23 cellular contexts compared by ENCODE assay signal in the genomic region with DNA sequence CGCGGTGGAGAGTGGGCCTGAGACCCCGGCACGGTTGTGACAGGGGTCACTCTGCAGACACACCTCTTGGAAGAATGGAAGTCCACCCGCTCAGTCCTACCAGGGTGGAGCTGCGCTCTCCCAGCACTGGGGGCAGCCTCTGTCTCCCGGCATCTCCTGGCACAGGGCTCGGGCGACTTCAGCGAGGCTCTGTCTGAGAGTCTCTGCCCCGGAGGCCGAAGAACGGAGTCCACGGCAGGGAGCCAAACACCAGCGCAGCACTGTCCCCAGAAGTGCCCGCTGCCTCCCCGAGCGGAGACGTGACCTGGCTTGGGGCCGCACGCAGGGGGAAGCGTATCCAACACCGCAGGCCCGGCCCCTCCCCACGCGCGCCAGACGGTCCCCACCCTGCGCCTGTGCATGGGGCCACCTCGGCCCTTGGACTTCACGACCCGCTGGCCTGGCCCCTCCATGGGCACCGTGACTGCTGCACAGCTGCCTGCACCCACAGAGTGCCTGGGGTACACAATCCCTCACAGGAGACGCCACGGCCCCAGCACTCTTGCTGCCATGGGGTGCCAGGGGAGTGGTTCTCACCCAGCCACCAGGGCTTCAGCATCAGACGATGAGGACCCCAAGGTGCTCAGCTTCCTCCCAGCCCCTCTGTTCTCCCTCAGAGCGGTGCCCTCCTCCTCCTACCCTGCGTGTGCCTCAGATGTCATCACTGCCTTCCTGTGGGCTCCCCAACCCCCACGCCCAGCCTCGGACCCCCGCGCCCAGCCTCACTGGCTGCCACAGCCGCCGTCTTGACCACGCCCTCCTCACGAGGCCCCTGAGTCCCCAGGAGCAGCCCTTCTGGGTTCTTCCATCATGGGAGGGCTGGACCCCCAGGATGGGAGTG. TPM values are rescaled to one million over a fixed set of nuclear protein-coding genes. Genes with fewer than 3 reads are reported as not detected.
DNase-seq lines count a peak whose midpoint lies in the region; ATAC-seq, FAIRE-seq and TF ChIP-seq lines count a peak whose summit lies in the region.
"Had no signal": no experiment of that assay in that cellular context is flagged by ENCODE, and none has a peak within 500 bp of the region (broad histone marks: within the 10 kb centered on the region; RNA-seq: fewer than 3 reads in every experiment).

No MANE protein-coding gene starts in this region.

- H3K4me2 ChIP-seq in H1 (ENCODE audit: insufficient read depth in 1 of 2, low read depth in 2 of 2, low read length in 2 of 2) (no peak overlapping the region), osteoblast (ENCODE audit: insufficient read depth, low read length) (no peak overlapping the region), PC-9 (no peak overlapping the region), trophoblast cell (ENCODE audit: low read length) (no peak overlapping the region)
- H3K4me2 ChIP-seq: neural progenitor cell had no signal

- H3K56ac ChIP-seq in H1 (replicated peaks; ENCODE audit: insufficient read length, low read depth, low read length), result no peak overlapping the region

- H3K23ac ChIP-seq in H1 (ENCODE audit: insufficient read length) (no peak overlapping the region), trophoblast cell (ENCODE audit: low read length) (no peak overlapping the region)

- no peak overlapping the region for H4K12ac ChIP-seq in trophoblast cell (ENCODE audit: low read depth, low read length)

- no peak overlapping the region for H2AK5ac ChIP-seq in H1 (ENCODE audit: low read depth, low read length)
- no peak overlapping the region for H2AK5ac ChIP-seq in trophoblast cell (ENCODE audit: low read length)

- peaks cover 10% of the 10 kb centered on the region; the same call in 1 of the 2 replicates for H3F3A ChIP-seq in PC-9 (ENCODE audit: insufficient read depth, low read depth)

- no peak for TF ChIP-seq POLR2A in H1 (IDR thresholded peaks at IDR 0.05; ENCODE audit: control extremely low read depth in 1 of 2, low read depth in 2 of 2, low read length in 2 of 2)

- no peak overlapping the region for H2BK12ac ChIP-seq in H1 (ENCODE audit: low read depth, low read length)
- H2BK12ac ChIP-seq in trophoblast cell (ENCODE audit: low read length), result no peak overlapping the region

- H2AFZ ChIP-seq in H1 (ENCODE audit: low read length) (no peak overlapping the region), osteoblast (ENCODE audit: low read length) (no peak overlapping the region), PC-9 (no peak overlapping the region), trophoblast cell (ENCODE audit: insufficient read depth, low read length, poor library complexity) (no peak overlapping the region)
- H2AFZ ChIP-seq: GM23248, neural progenitor cell had no signal

- H3K9me3 ChIP-seq in left ventricle myocardium inferior (replicated peaks), result no peaks in the 10 kb centered on the region
- H3K9me3 ChIP-seq in H1 (ENCODE audit: insufficient read depth in 2 of 2, low read depth in 1 of 2, low read length in 1 of 2), result peaks cover 0 to 16% of the 10 kb centered on the region in 2 experiments; a peak in 2 of 4 replicates
- H3K9me3 ChIP-seq in osteoblast (ENCODE audit: low read depth, low read length), result no peaks in the 10 kb centered on the region
- H3K9me3 ChIP-seq in PC-9 (ENCODE audit: insufficient read depth, low read depth), result no peaks in the 10 kb centered on the region
- H3K9me3 ChIP-seq in trophoblast cell (ENCODE audit: insufficient read depth, low read depth, low read length), result peaks cover 6% of the 10 kb centered on the region
- H3K9me3 ChIP-seq: testis had no signal

- no peak for FAIRE-seq in H1 (lab: Jason Lieb, UNC)
- FAIRE-seq: TTC549 had no signal

- peaks cover 0 to 3% of the 10 kb centered on the region in 2 experiments for H4K20me1 ChIP-seq in H1 (replicated peaks in 1 of 2; ENCODE audit: control insufficient read depth in 1 of 2, insufficient read depth in 2 of 2, low read length in 2 of 2)
- H4K20me1 ChIP-seq in osteoblast (ENCODE audit: insufficient read depth, low read length), result no peaks in the 10 kb centered on the region
- H4K20me1 ChIP-seq in PC-9 (ENCODE audit: insufficient read depth), result no peaks in the 10 kb centered on the region

- no peak overlapping the region for H3K18ac ChIP-seq in H1 (ENCODE audit: extremely low read depth, low read length)
- H3K18ac ChIP-seq in trophoblast cell (ENCODE audit: low read length), result no peak overlapping the region

- H2BK5ac ChIP-seq in H1 (ENCODE audit: low read depth, low read length) (no peak overlapping the region), trophoblast cell (ENCODE audit: low read depth, low read length, poor library complexity) (no peak overlapping the region)

- H3K79me2 ChIP-seq in H1 (ENCODE audit: control insufficient read depth in 1 of 2, insufficient read depth in 2 of 2, low read length in 2 of 2) (no peaks in the 10 kb centered on the region), osteoblast (ENCODE audit: insufficient read depth, low read length) (no peaks in the 10 kb centered on the region), PC-9 (ENCODE audit: low read depth) (no peaks in the 10 kb centered on the region), trophoblast cell (ENCODE audit: control insufficient read depth, insufficient read depth, low read length, poor library complexity) (no peaks in the 10 kb centered on the region)

- no peak overlapping the region for H2BK120ac ChIP-seq in H1 (replicated peaks; ENCODE audit: low read depth, low read length)
- H2BK120ac ChIP-seq in trophoblast cell (ENCODE audit: insufficient read depth, low read length, poor library complexity), result no peak overlapping the region

- TF ChIP-seq EP300 in H1 (IDR thresholded peaks at IDR 0.05; ENCODE audit: borderline replicate concordance in 1 of 2, low read depth in 2 of 2, low read length in 2 of 2), result no peak

- H3K4me1 ChIP-seq in left ventricle myocardium inferior (no peaks in the 10 kb centered on the region), H1 (replicated peaks in 1 of 4; ENCODE audit: control insufficient read depth in 3 of 4, insufficient read depth in 4 of 4, low read length in 3 of 4) (no peaks in the 10 kb centered on the region), osteoblast (ENCODE audit: insufficient read depth, low read length) (no peaks in the 10 kb centered on the region), PC-9 (replicated peaks; ENCODE audit: insufficient read depth) (no peaks in the 10 kb centered on the region), trophoblast cell (ENCODE audit: control insufficient read depth in 1 of 2, insufficient read depth in 2 of 2, low read length in 2 of 2) (no peaks in the 10 kb centered on the region)
- H3K4me1 ChIP-seq: neural progenitor cell, testis had no signal

- no TSS peak for BruUV-seq in PC-9 (replicated peaks; lab: Mats Ljungman, UMichigan)

- no peak for ATAC-seq in left ventricle myocardium superior

- CTCF ChIA-PET in H1 (lab: Charles Lee; ENCODE audit: partially characterized antibody) (interaction anchor here (0.8 to 1.3 kb wide), 5 partner anchors 15 to 203 kb away, joined by 3 read pairs; partner anchors contain the start of gene RNF223), PC-9 (lab: Charles Lee) (no interaction called here)

- no peak for TF ChIP-seq RAD21 in H1 (IDR thresholded peaks at IDR 0.05 in 1 of 2, conservative IDR thresholded peaks at IDR 0.05 in 1 of 2; ENCODE audit: low read depth in 2 of 2, low read length in 2 of 2)

- DNase-seq in left ventricle myocardium inferior, result peak; percentile 12
- no peak for DNase-seq in left ventricle myocardium superior
- no peak for DNase-seq in H1 (ENCODE audit: low read depth in 1 of 2, low spot score in 2 of 2)
- DNase-seq in osteoblast (ENCODE audit: insufficient read length, low spot score, missing footprints), result peak; percentile 59
- no peak for DNase-seq in PC-9
- no peak for DNase-seq in stimulated activated CD4-positive, alpha-beta T cell treated with anti-CD3 and anti-CD28 coated beads, Interleukin-2, amount 100 ng/mL, for 24 hours
- DNase-seq in trophoblast cell, result no peak
- DNase-seq: activated CD4-positive, alpha-beta T cell treated with anti-CD3 and anti-CD28 coated beads, Interleukin-2, amount 10 ng/mL, durations not matched to agents 24 days and 14 days; brain microvascular endothelial cell; COR-L47; GM23248; hypothalamus; NCI-H1048; NCI-H2081 treated with DMSO at 0.1 percent for 48 hours; NCI-H510A; retina; testis had no signal

- H3K9me2 ChIP-seq in PC-9 (ENCODE audit: insufficient read depth), result no peaks in the 10 kb centered on the region

- H3K14ac ChIP-seq in H1 (ENCODE audit: insufficient read length) (no peak overlapping the region), trophoblast cell (ENCODE audit: low read length) (no peak overlapping the region)

- no peak overlapping the region for H4K91ac ChIP-seq in H1 (replicated peaks; ENCODE audit: insufficient read length, low read length)
- H4K91ac ChIP-seq in trophoblast cell (ENCODE audit: low read depth, low read length), result no peak overlapping the region

- H3K4me3 ChIP-seq in left ventricle myocardium inferior (no peak overlapping the region), H1 (ENCODE audit: extremely low read depth in 1 of 4, insufficient read depth in 2 of 4, low read depth in 3 of 4, low read length in 4 of 4) (no peak overlapping the region), osteoblast (ENCODE audit: insufficient read depth, low read length) (no peak overlapping the region), PC-9 (no peak overlapping the region), trophoblast cell (ENCODE audit: low read depth, low read length) (no peak overlapping the region)
- H3K4me3 ChIP-seq: GM23248, neural progenitor cell, testis had no signal

- H2BK15ac ChIP-seq in H1 (ENCODE audit: low read length), result no peak overlapping the region

- H4K8ac ChIP-seq in H1 (ENCODE audit: extremely low read depth, insufficient read depth, low read length), result peak overlapping the region; percentile 79; the same call in 1 of the 2 replicates
- no peak overlapping the region for H4K8ac ChIP-seq in trophoblast cell (ENCODE audit: low read depth, low read length)

- 92% methylated on average over 41 of the region's 46 CpGs; no CpG with 5 or more reads in 1 of the 2 experiments for WGBS in H1 (ENCODE audit: extremely low coverage in 1 of 2, insufficient coverage in 1 of 2, insufficient read length in 1 of 2, insufficient replicate concordance in 2 of 2, low coverage in 1 of 2, low lambda C conversion rate in 2 of 2, missing lambda C conversion rate in 1 of 2), 2 experiments
- no CpG with 5 or more reads among the region's 46 CpGs for WGBS in trophoblast cell (ENCODE audit: extremely low coverage, insufficient coverage, insufficient read length)

- no peak overlapping the region for H3K4ac ChIP-seq in H1 (replicated peaks; ENCODE audit: insufficient read length, low read depth, low read length)
- H3K4ac ChIP-seq in trophoblast cell (ENCODE audit: low read depth, low read length), result no peak overlapping the region

- no peak overlapping the region for H2BK20ac ChIP-seq in H1 (ENCODE audit: low read length)

- intact Hi-C loops in left ventricle myocardium inferior (cut with micrococcal nuclease) (no loop called here), left ventricle myocardium superior (cut with micrococcal nuclease) (no loop called here), PC-9 (cut with micrococcal nuclease; ENCODE audit: unreplicated experiment) (no loop called here)

- no peak for TF ChIP-seq CTCF in left ventricle myocardium inferior (IDR thresholded peaks at IDR 0.05; ENCODE audit: borderline replicate concordance)
- TF ChIP-seq CTCF in H1 (IDR thresholded peaks at IDR 0.05; ENCODE audit: control extremely low read depth in 1 of 3, insufficient read depth in 1 of 3, low read depth in 1 of 3, low read length in 3 of 3), result no peak
- no peak for TF ChIP-seq CTCF in osteoblast (IDR thresholded peaks at IDR 0.05; ENCODE audit: extremely low read depth, low read depth, low read length)
- TF ChIP-seq CTCF in PC-9 (conservative IDR thresholded peaks at IDR 0.05), result no peak

- H3K36me3 ChIP-seq in left ventricle myocardium inferior, result no peaks in the 10 kb centered on the region
- no peaks in the 10 kb centered on the region for H3K36me3 ChIP-seq in H1 (ENCODE audit: control insufficient read depth in 2 of 4, insufficient read depth in 4 of 4, low read length in 3 of 4)
- no peaks in the 10 kb centered on the region for H3K36me3 ChIP-seq in osteoblast (ENCODE audit: insufficient read depth, low read length)
- no peaks in the 10 kb centered on the region for H3K36me3 ChIP-seq in PC-9 (ENCODE audit: low read depth)
- H3K36me3 ChIP-seq in trophoblast cell (ENCODE audit: control insufficient read depth in 1 of 2, insufficient read depth in 2 of 2, low read length in 2 of 2), result peaks cover 7 to 10% of the 10 kb centered on the region in 2 experiments
- H3K36me3 ChIP-seq: brain microvascular endothelial cell, neural progenitor cell had no signal

- POLR2A ChIA-PET in H1 (lab: Charles Lee; ENCODE audit: partially characterized antibody) (interaction anchor here (1.1 to 1.3 kb wide), 2 partner anchors 13 to 15 kb away, joined by 3 to 5 read pairs; no protein-coding TSS in a partner anchor), PC-9 (lab: Charles Lee; ENCODE audit: unreplicated experiment) (no interaction called here)

- H3K9ac ChIP-seq in H1 (replicated peaks in 1 of 4; ENCODE audit: extremely low read depth in 1 of 4, low read depth in 3 of 4, low read length in 3 of 4) (no peak overlapping the region), trophoblast cell (ENCODE audit: low read length) (no peak overlapping the region)
- H3K9ac ChIP-seq: GM23248, neural progenitor cell had no signal

- H3K27ac ChIP-seq in left ventricle myocardium inferior (replicated peaks) (no peak overlapping the region), H1 (ENCODE audit: low read depth, low read length) (no peak overlapping the region), osteoblast (ENCODE audit: low read depth, low read length) (no peak overlapping the region), PC-9 (no peak overlapping the region), trophoblast cell (ENCODE audit: low read depth, low read length) (no peak overlapping the region)
- H3K27ac ChIP-seq: brain microvascular endothelial cell, GM23248, neural progenitor cell, testis had no signal

- no peaks in the 10 kb centered on the region for H3K79me1 ChIP-seq in H1 (ENCODE audit: low read depth, low read length)
- no peaks in the 10 kb centered on the region for H3K79me1 ChIP-seq in trophoblast cell (ENCODE audit: low read length)

- H3K27me3 ChIP-seq in left ventricle myocardium inferior (ENCODE audit: low read depth), result no peaks in the 10 kb centered on the region
- peaks cover 0 to 2% (median 0%) of the 10 kb centered on the region in 4 experiments; a peak in 1 of 7 replicates for H3K27me3 ChIP-seq in H1 (replicated peaks in 1 of 4; ENCODE audit: control insufficient read depth in 3 of 4, extremely low read depth in 1 of 4, insufficient read depth in 3 of 4, low read length in 3 of 4)
- no peaks in the 10 kb centered on the region for H3K27me3 ChIP-seq in osteoblast (ENCODE audit: insufficient read depth, low read length)
- H3K27me3 ChIP-seq in PC-9 (ENCODE audit: insufficient read depth, low read depth), result no peaks in the 10 kb centered on the region
- H3K27me3 ChIP-seq in trophoblast cell (ENCODE audit: insufficient read depth, low read length), result no peaks in the 10 kb centered on the region
- H3K27me3 ChIP-seq: brain microvascular endothelial cell, neural progenitor cell, testis had no signal

- H3K23me2 ChIP-seq in H1 (ENCODE audit: low read depth, low read length), result no peaks in the 10 kb centered on the region

- no peak overlapping the region for H4K5ac ChIP-seq in H1 (ENCODE audit: insufficient read length, low read depth, low read length)

RNA-seq across cellular contexts. Expression of gene RNF223, which starts 14.9 kb away (rescaled TPM):
- not detected for total RNA-seq in left ventricle myocardium inferior
- not detected for total RNA-seq in left ventricle myocardium superior
- not detected in 2 replicates for total RNA-seq in H1 (2021; fragmentation: NEBNext Ultra II Directional; extraction: Animal tissue kit (Norgen Biotek cat#: 25700))
- not detected in 2 replicates for polyA plus RNA-seq in H1 (2011; rRNA removed)
- polyA plus RNA-seq in H1 (2011; cell fraction: cytosol; rRNA removed), result not detected
- polyA plus RNA-seq in H1 (2011; cell fraction: nucleus; rRNA removed), result not detected
- polyA plus RNA-seq in H1 (2012, experiment 1 of 2), result not detected in 4 replicates
- not detected for polyA plus RNA-seq in H1 (2012, experiment 2 of 2)
- polyA plus RNA-seq in H1 (2013, experiment 1 of 2), result 0.02 TPM
- polyA plus RNA-seq in H1 (2013, experiment 2 of 2), result not detected
- polyA minus RNA-seq in H1 (2011; rRNA and poly(A)+ RNA removed), result not detected in 2 replicates
- polyA minus RNA-seq in H1 (2011; cell fraction: cytosol; rRNA and poly(A)+ RNA removed), result not detected
- 0.40 TPM for polyA minus RNA-seq in H1 (2011; cell fraction: nucleus; rRNA and poly(A)+ RNA removed)
- not detected in 2 replicates for total RNA-seq in osteoblast
- 3.2 and 3.6 TPM in 2 replicates for total RNA-seq in PC-9 (2021)
- 3.2 and 3.4 TPM in 2 replicates for polyA plus RNA-seq in trophoblast cell (2013)
- total RNA-seq: activated CD4-positive, alpha-beta T cell treated with anti-CD3 and anti-CD28 coated beads, Interleukin-2, amount 10 ng/mL, durations not matched to agents 24 days and 14 days; Daoy; fibroblast of villous mesenchyme; GM23248; HT1080; mononuclear cell had no signal
- polyA plus RNA-seq: GM23248 had no signal

RNA-seq across cellular contexts. Expression of gene C1orf159, which starts 26.8 kb away (rescaled TPM):
- total RNA-seq in left ventricle myocardium inferior (3.8 TPM), left ventricle myocardium superior (4.0 TPM), osteoblast (5.4 and 8.5 TPM in 2 replicates), PC-9 (2021) (26.6 and 31.1 TPM in 2 replicates)
- 10.9 and 12.4 TPM in 2 replicates for total RNA-seq in H1 (2021; fragmentation: NEBNext Ultra II Directional; extraction: Animal tissue kit (Norgen Biotek cat#: 25700))
- polyA plus RNA-seq in H1 (2011; rRNA removed), result 10.0 and 15.7 TPM in 2 replicates
- 11.1 TPM for polyA plus RNA-seq in H1 (2011; cell fraction: cytosol; rRNA removed)
- polyA plus RNA-seq in H1 (2011; cell fraction: nucleus; rRNA removed), result 45.2 TPM
- 6.7 to 11.8 TPM (median 10.8 TPM) in 4 replicates for polyA plus RNA-seq in H1 (2012, experiment 1 of 2)
- 9.1 TPM for polyA plus RNA-seq in H1 (2012, experiment 2 of 2)
- 8.9 TPM for polyA plus RNA-seq in H1 (2013, experiment 1 of 2)
- 8.4 TPM for polyA plus RNA-seq in H1 (2013, experiment 2 of 2)
- polyA minus RNA-seq in H1 (2011; rRNA and poly(A)+ RNA removed), result 2.8 and 4.3 TPM in 2 replicates
- 5.1 TPM for polyA minus RNA-seq in H1 (2011; cell fraction: cytosol; rRNA and poly(A)+ RNA removed)
- polyA minus RNA-seq in H1 (2011; cell fraction: nucleus; rRNA and poly(A)+ RNA removed), result 14.2 TPM
- 12.1 and 12.5 TPM in 2 replicates for polyA plus RNA-seq in trophoblast cell (2013)

Comparison
In these comparisons a context has a peak if more than half of its experiments do, and no peak if none do; other contexts are left out.
1. DNase-seq: peak in left ventricle myocardium inferior (single experiment) and osteoblast (single experiment); none in left ventricle myocardium superior (single experiment), H1 (0 of 2), PC-9 (0 of 2), stimulated activated CD4-positive, alpha-beta T cell treated with anti-CD3 and anti-CD28 coated beads, Interleukin-2, amount 100 ng/mL, for 24 hours (0 of 2) and trophoblast cell (0 of 2).